In genomic region chr4:40046311-40046980, GRCh38 we compare ENCODE assay signal across 8 cellular contexts. TPM values are rescaled to one million over a fixed set of nuclear protein-coding genes. Genes with fewer than 3 reads are reported as not detected.
DNase-seq lines count a peak whose midpoint lies in the region; ATAC-seq and TF ChIP-seq lines count a peak whose summit lies in the region.

No MANE protein-coding gene starts in this region.

- H3K27ac Mint-ChIP-seq in activated CD8-positive, alpha-beta T cell treated with anti-CD3 and anti-CD28 coated beads for 36 hours = peak overlapping the region; percentile 90

- H3K4me3 Mint-ChIP-seq in activated CD8-positive, alpha-beta T cell treated with anti-CD3 and anti-CD28 coated beads for 36 hours = peak overlapping the region; percentile 13

- H3K36me3 Mint-ChIP-seq in activated CD8-positive, alpha-beta T cell treated with anti-CD3 and anti-CD28 coated beads for 36 hours (ENCODE audit: low read depth) = no peaks in the 10 kb centered on the region

- H3K4me1 Mint-ChIP-seq in activated CD8-positive, alpha-beta T cell treated with anti-CD3 and anti-CD28 coated beads for 36 hours (ENCODE audit: low read depth) = peaks cover 14% of the 10 kb centered on the region

- no peak for TF ChIP-seq CTCF in activated CD8-positive, alpha-beta T cell treated with anti-CD3 and anti-CD28 coated beads for 36 hours (IDR thresholded peaks at IDR 0.05)

- DNase-seq in NCI-H345 (lab: John Stamatoyannopoulos, UW) (peak; percentile 11), NCI-H345 treated with DMSO at 0.1 percent for 48 hours (lab: John Stamatoyannopoulos, UW; ENCODE audit: unreplicated experiment) (no peak), left cardiac atrium (peak; percentile 57), iPS-NIHi11 (ENCODE audit: low spot score) (no peak)
- peak; percentile 83 for DNase-seq in activated CD8-positive, alpha-beta T cell treated with anti-CD3 and anti-CD28 coated beads for 36 hours
- DNase-seq in stimulated activated CD8-positive, alpha-beta memory T cell treated with anti-CD3 and anti-CD28 coated beads, Interleukin-12 subunit alpha, Interleukin-12 subunit beta, amount 100 ng/mL, for 24 hours (ENCODE audit: extremely low read depth) = peak; percentile 22

- intact Hi-C loops in activated CD8-positive, alpha-beta T cell treated with anti-CD3 and anti-CD28 coated beads for 36 hours (cut with micrococcal nuclease) = no loop called here
- intact Hi-C loops in left cardiac atrium (cut with DNase I) = no loop called here

- CTCF ChIA-PET in activated CD8-positive, alpha-beta T cell treated with anti-CD3 and anti-CD28 coated beads for 36 hours (lab: Charles Lee) = interaction anchor here (1.1 to 1.5 kb wide), 3 partner anchors 10 to 270 kb away, joined by 3 to 5 read pairs (median 4); partner anchors contain the start of gene N4BP2

- peak; percentile 86 for ATAC-seq in activated CD8-positive, alpha-beta T cell treated with anti-CD3 and anti-CD28 coated beads for 36 hours
- ATAC-seq in left cardiac atrium (peak; percentile 72 to 94), GM18907 (IDR thresholded peaks at IDR 0.05; ENCODE audit: unreplicated experiment) (no peak), HG02970 (IDR thresholded peaks at IDR 0.05; ENCODE audit: low FRiP score, unreplicated experiment) (no peak)

- POLR2A ChIA-PET in activated CD8-positive, alpha-beta T cell treated with anti-CD3 and anti-CD28 coated beads for 36 hours (lab: Charles Lee) = interaction anchor here (0.9 to 4.4 kb wide), 2 partner anchors 9 to 14 kb away, joined by 4 to 24 read pairs; partner anchors contain the start of gene N4BP2

- H3K9me3 Mint-ChIP-seq in activated CD8-positive, alpha-beta T cell treated with anti-CD3 and anti-CD28 coated beads for 36 hours = no peaks in the 10 kb centered on the region

- peaks cover 2% of the 10 kb centered on the region for H3K27me3 Mint-ChIP-seq in activated CD8-positive, alpha-beta T cell treated with anti-CD3 and anti-CD28 coated beads for 36 hours

RNA-seq across cellular contexts. Expression of gene N4BP2, which starts 10.2 kb away (rescaled TPM):
- total RNA-seq in activated CD8-positive, alpha-beta T cell treated with anti-CD3 and anti-CD28 coated beads for 36 hours = 10 to 100 TPM; 17.4 to 17.5 TPM
- total RNA-seq in left cardiac atrium = 1 to 10 TPM; 4.3 to 4.7 TPM

Comparison
In these comparisons a context has a peak if more than half of its experiments do, and no peak if none do; other contexts are left out.
1. DNase-seq: peak in NCI-H345 (single experiment), activated CD8-positive, alpha-beta T cell treated with anti-CD3 and anti-CD28 coated beads for 36 hours (single experiment), left cardiac atrium (single experiment) and stimulated activated CD8-positive, alpha-beta memory T cell treated with anti-CD3 and anti-CD28 coated beads, Interleukin-12 subunit alpha, Interleukin-12 subunit beta, amount 100 ng/mL, for 24 hours (single experiment); none in NCI-H345 treated with DMSO at 0.1 percent for 48 hours (single experiment) and iPS-NIHi11 (single experiment).
2. ATAC-seq: peak in activated CD8-positive, alpha-beta T cell treated with anti-CD3 and anti-CD28 coated beads for 36 hours (single experiment) and left cardiac atrium (2 of 2); none in GM18907 (single experiment) and HG02970 (single experiment).